Comparison of ENCODE assay signal across 7 cellular contexts in genomic region chr12:15405601-15406000, GRCh38.
"Had no signal": no experiment of that assay in that cellular context is flagged by ENCODE, and none has a peak within 500 bp of the region (broad histone marks: within the 10 kb centered on the region; RNA-seq: fewer than 3 reads in every experiment).

No MANE protein-coding gene starts in this region.

- H3K4me3 Mint-ChIP-seq: HFFc6 had no signal

- DNase-seq: GM23248, GOT3, H7, HFFc6, IMR-90 had no signal

- ATAC-seq: HCT116, K562 had no signal

- H3K9me3 Mint-ChIP-seq: HFFc6 had no signal

- H3K27ac Mint-ChIP-seq: HFFc6 had no signal
